28 cellular contexts compared by ENCODE assay signal in the genomic region with DNA sequence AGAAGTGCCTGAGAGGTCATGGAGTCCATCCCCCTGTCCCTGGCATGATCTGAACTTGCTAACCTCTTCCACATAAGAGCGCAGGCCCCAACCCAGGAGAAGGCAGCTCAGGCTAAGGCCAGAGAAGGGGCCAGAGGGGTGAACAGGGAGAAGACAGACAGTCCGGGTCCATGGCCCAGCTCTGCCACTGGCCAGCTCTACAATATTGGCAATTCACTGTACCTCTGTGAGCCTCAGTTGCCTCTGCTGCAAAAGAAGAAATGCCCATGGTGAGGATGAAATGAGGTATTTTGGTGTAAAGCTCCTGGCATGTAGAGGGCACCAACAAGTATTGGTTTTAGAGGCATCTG.
"Had no signal": no experiment of that assay in that cellular context is flagged by ENCODE, and none has a peak within 500 bp of the region (broad histone marks: within the 10 kb centered on the region; RNA-seq: fewer than 3 reads in every experiment).

No MANE protein-coding gene starts in this region.

- H3K4me3 Mint-ChIP-seq: mesothelial cell of epicardium; naive B cell; natural killer cell; nephron progenitor cell; neural progenitor cell; stimulated activated memory B cell treated with anti-CD40 and anti-IgM and Interleukin-4, amounts not matched to agents 10 μg/mL and 1 μg/mL and 100 μg/mL, for 72 hours; stimulated activated naive CD8-positive, alpha-beta T cell treated with anti-CD3 and anti-CD28 coated beads, Interleukin-15, amount 100 ng/mL, for 72 hours had no signal

- H3K36me3 Mint-ChIP-seq: mesothelial cell of epicardium; natural killer cell; neural progenitor cell; stimulated activated memory B cell treated with anti-CD40 and anti-IgM and Interleukin-4, amounts not matched to agents 10 μg/mL and 1 μg/mL and 100 μg/mL, for 72 hours had no signal

- H3K4me3 ChIP-seq: hepatocyte, left lung, lower lobe of right lung, neural progenitor cell, ovary, right atrium auricular region, right lobe of liver, smooth muscle cell, tibial nerve, upper lobe of left lung, vagina had no signal

- H3K9me3 Mint-ChIP-seq: mesothelial cell of epicardium; natural killer cell; nephron progenitor cell; neural progenitor cell; stimulated activated memory B cell treated with anti-CD40 and anti-IgM and Interleukin-4, amounts not matched to agents 10 μg/mL and 1 μg/mL and 100 μg/mL, for 72 hours; stimulated activated naive CD8-positive, alpha-beta T cell treated with anti-CD3 and anti-CD28 coated beads, Interleukin-15, amount 100 ng/mL, for 72 hours had no signal

- H3K27ac Mint-ChIP-seq: mesothelial cell of epicardium; natural killer cell; nephron progenitor cell; neural progenitor cell; progenitor cell of endocrine pancreas; stimulated activated memory B cell treated with anti-CD40 and anti-IgM and Interleukin-4, amounts not matched to agents 10 μg/mL and 1 μg/mL and 100 μg/mL, for 72 hours; stimulated activated naive CD8-positive, alpha-beta T cell treated with anti-CD3 and anti-CD28 coated beads, Interleukin-15, amount 100 ng/mL, for 72 hours had no signal

- ATAC-seq: left colon; left lung; lower lobe of right lung; natural killer cell; right lobe of liver; stimulated activated memory B cell treated with anti-CD40 and anti-IgM and Interleukin-4, amounts not matched to agents 10 μg/mL and 1 μg/mL and 100 μg/mL, for 72 hours; stimulated activated naive CD8-positive, alpha-beta T cell treated with anti-CD3 and anti-CD28 coated beads, Interleukin-15, amount 100 ng/mL, for 72 hours had no signal

- H3K4me1 Mint-ChIP-seq: mesothelial cell of epicardium; naive B cell; natural killer cell; nephron progenitor cell; stimulated activated naive CD8-positive, alpha-beta T cell treated with anti-CD3 and anti-CD28 coated beads, Interleukin-15, amount 100 ng/mL, for 72 hours had no signal

- DNase-seq: kidney; left colon; left lung; lower lobe of right lung; mammary epithelial cell; mesenchymal stem cell; naive B cell; natural killer cell; nephron progenitor cell; ovary; right lobe of liver; stimulated activated CD4-positive, alpha-beta T cell treated with anti-CD3 and anti-CD28 coated beads, Interleukin-1b, Interleukin-23, amount 100 ng/mL, for 48 hours; stimulated activated CD4-positive, alpha-beta T cell treated with anti-CD3 and anti-CD28 coated beads, Interleukin-2, amount 100 ng/mL, for 48 hours; stimulated activated CD4-positive, alpha-beta T cell treated with anti-CD3 and anti-CD28 coated beads, Interleukin-4, amount 100 ng/mL, for 4 hours; stimulated activated CD8-positive, alpha-beta memory T cell treated with anti-CD3 and anti-CD28 coated beads, Interleukin-4, amount 100 ng/mL, for 48 hours; stimulated activated naive CD4-positive, alpha-beta T cell treated with Interleukin-2 at 50 U/mL for 16 hours; stimulated activated naive CD8-positive, alpha-beta T cell treated with anti-CD3 and anti-CD28 coated beads, Interleukin-15, amount 100 ng/mL, for 72 hours had no signal

- H3K27ac ChIP-seq: hepatocyte, left lung, lower lobe of right lung, neural progenitor cell, neutrophil, ovary, right atrium auricular region, right lobe of liver, tibial nerve, upper lobe of left lung, vagina had no signal
